In the genomic region with DNA sequence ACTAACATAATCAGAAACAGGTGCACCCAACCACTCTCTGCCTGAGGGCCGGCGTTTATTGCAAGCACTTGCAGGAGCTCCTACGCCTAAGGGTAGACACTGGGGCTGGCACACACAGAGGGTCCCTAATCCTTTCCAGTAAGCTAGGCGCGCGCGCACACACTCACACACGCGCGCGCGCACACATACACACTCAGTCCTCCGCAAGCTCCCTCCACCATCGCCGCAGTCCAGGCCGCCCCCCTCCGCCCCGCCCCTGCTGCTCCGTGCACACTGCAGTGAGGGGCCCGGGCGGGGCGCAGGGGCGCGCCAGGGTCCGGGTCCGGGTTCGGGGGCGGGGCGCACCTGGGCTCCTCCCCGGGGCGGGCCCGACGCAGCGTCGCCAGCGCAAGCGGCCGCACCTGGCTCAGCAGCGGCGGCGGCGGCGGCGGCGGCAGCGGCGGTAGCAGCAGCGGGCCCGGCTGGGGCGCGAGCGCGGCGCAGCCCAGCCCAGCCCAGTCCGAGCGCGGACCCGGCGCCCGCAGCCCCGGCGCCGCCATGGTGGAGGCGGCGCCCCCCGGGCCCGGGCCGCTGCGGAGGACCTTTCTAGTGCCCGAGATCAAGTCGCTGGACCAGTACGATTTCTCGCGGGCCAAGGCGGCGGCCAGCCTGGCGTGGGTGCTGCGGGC, we compare ENCODE assay signal across 9 cellular contexts. TPM values are rescaled to one million over a fixed set of nuclear protein-coding genes. Genes with fewer than 3 reads are reported as not detected.
A peak's percentile ranks its signal among the peaks of the same experiment; 100 is the strongest.
DNase-seq lines count a peak whose midpoint lies in the region; ATAC-seq and TF ChIP-seq lines count a peak whose summit lies in the region.
"Had no signal": no experiment of that assay in that cellular context is flagged by ENCODE, and none has a peak within 500 bp of the region (broad histone marks: within the 10 kb centered on the region; RNA-seq: fewer than 3 reads in every experiment).

TSS of gene CAMSAP3 (plus strand) at position 398 of the 668 bp plus-strand sequence. CDS start at position 538, 140 bp downstream.

- no peaks in the 10 kb centered on the region; the same call in 1 of the 2 replicates for H3K4me1 ChIP-seq in H9 (ENCODE audit: insufficient read depth, low read length)
- peaks cover 0 to 12% (median 0%) of the 10 kb centered on the region in 12 donors for H3K4me1 ChIP-seq in heart left ventricle
- H3K4me1 ChIP-seq in psoas muscle: no peaks in the 10 kb centered on the region

- H3K56ac ChIP-seq in H9 (ENCODE audit: insufficient read length, low read depth, low read length): no peak within 1 kb of the TSS

- no peaks in the 10 kb centered on the region for H3K9me3 Mint-ChIP-seq in H9

- no peaks in the 10 kb centered on the region for H3K9me3 ChIP-seq in H9 (ENCODE audit: control insufficient read depth, low read depth, low read length)
- no peaks in the 10 kb centered on the region for H3K9me3 ChIP-seq in heart left ventricle
- H3K9me3 ChIP-seq in psoas muscle: no peaks in the 10 kb centered on the region

- H2BK15ac ChIP-seq in H9 (ENCODE audit: low read depth, low read length): no peak within 1 kb of the TSS

- 0 out of 2 replicates have a peak within 1 kb of the TSS, but pooled peaks have one; percentile 46 for H3K14ac ChIP-seq in H9 (ENCODE audit: insufficient read depth, low read length)

- no peak for TF ChIP-seq POLR2A in heart left ventricle (IDR thresholded peaks at IDR 0.05)

- peak in 2 of 4 donors; percentile 46 to 55 for ATAC-seq in heart left ventricle
- ATAC-seq in psoas muscle: no peak
- ATAC-seq in GM21515 (IDR thresholded peaks at IDR 0.05; ENCODE audit: unreplicated experiment): no peak

- no peak within 1 kb of the TSS for H2BK20ac ChIP-seq in H9 (ENCODE audit: low read depth, low read length, poor library complexity, severe bottlenecking)

- H3K79me1 ChIP-seq in H9 (ENCODE audit: insufficient read depth, low read depth, low read length, poor library complexity, severe bottlenecking): peaks cover 3% of the 10 kb centered on the region

- WGBS in H9 (ENCODE audit: extremely low coverage, insufficient read length, low lambda C conversion rate): no CpG with 5 or more reads among the region's 78 CpGs
- 0 to 3% (median 1%) methylated on average over 8 to 78 of the region's 78 CpGs for WGBS in heart left ventricle, 4 donors
- WGBS in psoas muscle, 3 donors: 1% methylated on average over 30 to 75 of the region's 78 CpGs

- H4K91ac ChIP-seq in H9 (ENCODE audit: insufficient read length, low read depth, low read length): no peak within 1 kb of the TSS

- peak within 1 kb of the TSS; percentile 80 to 86 for H3K4me3 Mint-ChIP-seq in H9

- H2AFZ ChIP-seq in H9 (ENCODE audit: low read length): no peak within 1 kb of the TSS

- H3K27me3 Mint-ChIP-seq in H9 (ENCODE audit: low read depth): peaks cover 25% of the 10 kb centered on the region

- H3K4ac ChIP-seq in H9 (ENCODE audit: low read depth, low read length): no peak within 1 kb of the TSS

- no peak within 1 kb of the TSS for H2BK120ac ChIP-seq in H9 (ENCODE audit: low read depth, low read length, poor library complexity, severe bottlenecking)

- TF ChIP-seq CTCF in AG10803 (conservative IDR thresholded peaks at IDR 0.05; ENCODE audit: low read length) (no peak), H9 (conservative IDR thresholded peaks at IDR 0.05) (no peak), heart left ventricle (IDR thresholded peaks at IDR 0.05) (no peak), psoas muscle (IDR thresholded peaks at IDR 0.05) (no peak)

- H3K27ac Mint-ChIP-seq in H9: no peak within 1 kb of the TSS

- H4K8ac ChIP-seq in H9 (replicated peaks; ENCODE audit: insufficient read length, low read depth, low read length): no peak within 1 kb of the TSS

- H3K23me2 ChIP-seq in H9 (ENCODE audit: insufficient read length, low read depth, low read length, poor library complexity, severe bottlenecking): peaks cover 9% of the 10 kb centered on the region

- H3T11ph ChIP-seq in H9 (ENCODE audit: low read length): no peak within 1 kb of the TSS

- H3K4me3 ChIP-seq in AG10803 (ENCODE audit: low read length) (no peak within 1 kb of the TSS), heart left ventricle (peak within 1 kb of the TSS in 10 of 12 donors; percentile 19 to 53 (median 36)), psoas muscle (peak within 1 kb of the TSS; percentile 36)

- no peak within 1 kb of the TSS for H2AK5ac ChIP-seq in H9 (ENCODE audit: insufficient read length, low read length)

- intact Hi-C loops in heart left ventricle (cut with DNase I) (no loop called here), psoas muscle (cut with DNase I) (no loop called here)

- H3K4me2 ChIP-seq in H9 (ENCODE audit: insufficient read depth, insufficient read length, low read length): peak within 1 kb of the TSS; percentile 67

- no peak within 1 kb of the TSS for H2BK12ac ChIP-seq in H9 (ENCODE audit: insufficient read length, low read depth, low read length)

- no peak within 1 kb of the TSS for H3K23ac ChIP-seq in H9 (ENCODE audit: insufficient read length, low read depth, low read length)

- no peaks in the 10 kb centered on the region; the same call in 1 of the 2 replicates for H3K79me2 ChIP-seq in H9 (ENCODE audit: insufficient read depth, low read length)

- peak within 1 kb of the TSS; percentile 33 for H3K9ac ChIP-seq in H9 (ENCODE audit: extremely low read depth, insufficient read length, low read length)

- H3K36me3 ChIP-seq in heart left ventricle (no peaks in the 10 kb centered on the region), psoas muscle (ENCODE audit: insufficient read depth in 1 of 2, low read depth in 1 of 2) (no peaks in the 10 kb centered on the region)

- peaks cover 16 to 18% of the 10 kb centered on the region in 2 experiments for H3K4me1 Mint-ChIP-seq in H9

- H3K27me3 ChIP-seq in H9 (ENCODE audit: insufficient read depth, low read length): no peaks in the 10 kb centered on the region
- H3K27me3 ChIP-seq in heart left ventricle: peaks cover 10 to 73% (median 33%) of the 10 kb centered on the region in 9 donors
- H3K27me3 ChIP-seq in psoas muscle (ENCODE audit: insufficient read depth in 3 of 3, low read length in 2 of 3): peaks cover 0 to 67% (median 10%) of the 10 kb centered on the region in 3 donors

- H3K36me3 Mint-ChIP-seq in H9 (ENCODE audit: insufficient read depth in 1 of 3, low read depth in 3 of 3): peaks cover 3 to 16% (median 12%) of the 10 kb centered on the region in 3 experiments; a peak in 4 of 7 replicates

- no peak within 1 kb of the TSS for H4K5ac ChIP-seq in H9 (ENCODE audit: insufficient read length, low read depth, low read length)

- H3K27ac ChIP-seq in H9 (ENCODE audit: insufficient read length, low read depth, low read length): no peak within 1 kb of the TSS
- H3K27ac ChIP-seq in heart left ventricle: no peak within 1 kb of the TSS
- H3K27ac ChIP-seq in psoas muscle: no peak within 1 kb of the TSS

- H2BK5ac ChIP-seq in H9 (ENCODE audit: insufficient read length, low read length): no peak within 1 kb of the TSS

- H4K20me1 ChIP-seq in H9 (ENCODE audit: control insufficient read depth, insufficient read depth, insufficient read length): no peaks in the 10 kb centered on the region

- DNase-seq in AG10803 (ENCODE audit: low read depth): peak; percentile 51
- DNase-seq in H9: peak; percentile 86
- peak; percentile 79 to 89 for DNase-seq in NCI-H524 (lab: John Stamatoyannopoulos, UW)
- DNase-seq in activated T-cell treated with anti-CD3 and anti-CD28 coated beads, Interleukin-2, amount 50 U/mL, for 48 hours: peak; percentile 45 to 69
- DNase-seq in heart left ventricle: no peak
- no peak for DNase-seq in psoas muscle
- no peak for DNase-seq in dedifferentiated amniotic fluid mesenchymal stem cell (ENCODE audit: extremely low spot score)

- no peak within 1 kb of the TSS for H3K18ac ChIP-seq in H9 (ENCODE audit: insufficient read length, low read depth, low read length)

RNA-seq across cellular contexts. Expression of gene CAMSAP3, which starts in this region (rescaled TPM):
- total RNA-seq in H9 (2021) (28.4 and 31.3 TPM in 2 replicates), heart left ventricle (1 to 10 TPM in 3 of 9 donors, under 1 TPM in 6; 0.25 to 3.7 (median 0.83) TPM), psoas muscle (under 1 TPM in 2 of 4 donors, not detected in 2; 0.14 to 0.15 TPM)
- polyA plus RNA-seq in heart left ventricle (under 1 TPM; 0.04 to 0.34 TPM), psoas muscle (under 1 TPM in 2 of 3 donors, not detected in 1; 0.03 to 0.04 TPM)
- total RNA-seq: dermis microvascular lymphatic vessel endothelial cell had no signal

Comparison
In these comparisons a context has a peak if more than half of its experiments do, and no peak if none do; other contexts are left out.
1. DNase-seq: peak in AG10803 (single experiment), H9 (single experiment), NCI-H524 (2 of 2) and activated T-cell treated with anti-CD3 and anti-CD28 coated beads, Interleukin-2, amount 50 U/mL, for 48 hours (2 of 2); none in heart left ventricle (0 of 5), psoas muscle (0 of 2) and dedifferentiated amniotic fluid mesenchymal stem cell (single experiment).